In the genomic region with DNA sequence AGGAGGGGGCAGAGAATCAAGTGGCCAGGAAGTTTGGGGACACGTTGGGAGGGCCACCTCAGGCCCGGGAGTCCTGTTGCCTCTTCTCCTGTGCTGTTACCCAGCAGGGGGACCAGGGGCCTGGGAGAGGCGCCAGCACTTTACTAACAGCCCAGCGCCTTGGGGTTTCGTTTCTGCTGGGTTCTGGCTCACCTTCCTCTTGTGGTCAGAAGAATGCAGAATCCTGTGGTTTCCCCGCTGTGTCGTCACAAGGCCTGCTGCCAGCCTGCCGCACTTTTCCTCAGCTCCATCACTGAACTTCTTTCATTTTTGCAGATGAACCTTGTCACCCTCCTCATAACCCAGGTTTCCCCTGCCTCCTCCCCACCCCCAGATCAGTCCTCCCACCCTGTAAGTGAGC, we compare ENCODE assay signal across 9 cellular contexts.
DNase-seq lines count a peak whose midpoint lies in the region; FAIRE-seq and TF ChIP-seq lines count a peak whose summit lies in the region.
"Had no signal": no experiment of that assay in that cellular context is flagged by ENCODE, and none has a peak within 500 bp of the region (broad histone marks: within the 10 kb centered on the region; RNA-seq: fewer than 3 reads in every experiment).

No MANE protein-coding gene starts in this region.

- WGBS in thymus, result 1% methylated on average over 8 of the region's 8 CpGs

- no peaks in the 10 kb centered on the region for H3K27me3 Mint-ChIP-seq in neural crest cell (ENCODE audit: low read depth)

- H3K27me3 ChIP-seq in colonic mucosa (no peaks in the 10 kb centered on the region), thymus (ENCODE audit: control insufficient read depth, insufficient read depth) (no peaks in the 10 kb centered on the region)
- H3K27me3 ChIP-seq: suprapubic skin had no signal

- H3K4me3 Mint-ChIP-seq in neural crest cell, result no peak overlapping the region

- intact Hi-C loops in colonic mucosa (cut with DNase I), result no loop called here

- H3K36me3 ChIP-seq in colonic mucosa (no peaks in the 10 kb centered on the region), thymus (ENCODE audit: control insufficient read depth, insufficient read depth) (no peaks in the 10 kb centered on the region)
- H3K36me3 ChIP-seq: suprapubic skin had no signal

- peak overlapping the region; percentile 50 for H3K27ac Mint-ChIP-seq in neural crest cell (ENCODE audit: unreplicated experiment)

- TF ChIP-seq CTCF in GM20000 (IDR thresholded peaks at IDR 0.05; ENCODE audit: extremely low read depth, missing control alignments) (no peak), colonic mucosa (IDR thresholded peaks at IDR 0.05) (no peak), neural crest cell (conservative IDR thresholded peaks at IDR 0.05) (no peak)

- no peaks in the 10 kb centered on the region for H3K9me3 ChIP-seq in colonic mucosa
- no peaks in the 10 kb centered on the region for H3K9me3 ChIP-seq in thymus (ENCODE audit: control insufficient read depth)
- H3K9me3 ChIP-seq: suprapubic skin had no signal

- H3K4me3 ChIP-seq in colonic mucosa (no peak overlapping the region), thymus (ENCODE audit: low read length) (no peak overlapping the region)
- H3K4me3 ChIP-seq: suprapubic skin had no signal

- TF ChIP-seq EP300 in Ishikawa (IDR thresholded peaks at IDR 0.05; ENCODE audit: borderline replicate concordance), result no peak

- peaks cover 29% of the 10 kb centered on the region for H3K4me1 Mint-ChIP-seq in neural crest cell

- no peaks in the 10 kb centered on the region for H3K36me3 Mint-ChIP-seq in neural crest cell (ENCODE audit: low read depth)

- FAIRE-seq in frontal cortex (lab: Jason Lieb, UNC), result no peak

- H3K9ac ChIP-seq in colonic mucosa (ENCODE audit: low read depth in 2 of 2, low read length in 2 of 2), result peak overlapping the region; percentile 40 to 75

- no peaks in the 10 kb centered on the region for H3K9me3 Mint-ChIP-seq in neural crest cell

- H3K4me1 ChIP-seq in colonic mucosa (peaks cover 15% of the 10 kb centered on the region), thymus (ENCODE audit: control insufficient read depth, insufficient read depth, low read length) (peaks cover 7% of the 10 kb centered on the region)

- H3K27ac ChIP-seq in colonic mucosa, result peak overlapping the region; percentile 79
- H3K27ac ChIP-seq in thymus (ENCODE audit: low read depth), result peak overlapping the region; percentile 15
- H3K27ac ChIP-seq: suprapubic skin had no signal

- DNase-seq in CD1c-positive myeloid dendritic cell (ENCODE audit: extremely low spot score) (peak; percentile 93), GM20000 (ENCODE audit: low spot score) (peak; percentile 59), colonic mucosa (peak; percentile 74), neural crest cell (ENCODE audit: low read depth, low spot score) (no peak), frontal cortex (ENCODE audit: low spot score in 2 of 2) (no peak)
- DNase-seq in activated CD4-positive, alpha-beta T cell treated with anti-CD3 and anti-CD28 coated beads for 24 hours (ENCODE audit: low read depth in 2 of 2), result peak; percentile 19 to 62

- no peak for TF ChIP-seq RAD21 in Ishikawa (IDR thresholded peaks at IDR 0.05; ENCODE audit: low read depth)

TF ChIP-seq in Ishikawa, 13 proteins besides CTCF, POLR2A, EP300 and RAD21:
- TF ChIP-seq, protein P1, sequence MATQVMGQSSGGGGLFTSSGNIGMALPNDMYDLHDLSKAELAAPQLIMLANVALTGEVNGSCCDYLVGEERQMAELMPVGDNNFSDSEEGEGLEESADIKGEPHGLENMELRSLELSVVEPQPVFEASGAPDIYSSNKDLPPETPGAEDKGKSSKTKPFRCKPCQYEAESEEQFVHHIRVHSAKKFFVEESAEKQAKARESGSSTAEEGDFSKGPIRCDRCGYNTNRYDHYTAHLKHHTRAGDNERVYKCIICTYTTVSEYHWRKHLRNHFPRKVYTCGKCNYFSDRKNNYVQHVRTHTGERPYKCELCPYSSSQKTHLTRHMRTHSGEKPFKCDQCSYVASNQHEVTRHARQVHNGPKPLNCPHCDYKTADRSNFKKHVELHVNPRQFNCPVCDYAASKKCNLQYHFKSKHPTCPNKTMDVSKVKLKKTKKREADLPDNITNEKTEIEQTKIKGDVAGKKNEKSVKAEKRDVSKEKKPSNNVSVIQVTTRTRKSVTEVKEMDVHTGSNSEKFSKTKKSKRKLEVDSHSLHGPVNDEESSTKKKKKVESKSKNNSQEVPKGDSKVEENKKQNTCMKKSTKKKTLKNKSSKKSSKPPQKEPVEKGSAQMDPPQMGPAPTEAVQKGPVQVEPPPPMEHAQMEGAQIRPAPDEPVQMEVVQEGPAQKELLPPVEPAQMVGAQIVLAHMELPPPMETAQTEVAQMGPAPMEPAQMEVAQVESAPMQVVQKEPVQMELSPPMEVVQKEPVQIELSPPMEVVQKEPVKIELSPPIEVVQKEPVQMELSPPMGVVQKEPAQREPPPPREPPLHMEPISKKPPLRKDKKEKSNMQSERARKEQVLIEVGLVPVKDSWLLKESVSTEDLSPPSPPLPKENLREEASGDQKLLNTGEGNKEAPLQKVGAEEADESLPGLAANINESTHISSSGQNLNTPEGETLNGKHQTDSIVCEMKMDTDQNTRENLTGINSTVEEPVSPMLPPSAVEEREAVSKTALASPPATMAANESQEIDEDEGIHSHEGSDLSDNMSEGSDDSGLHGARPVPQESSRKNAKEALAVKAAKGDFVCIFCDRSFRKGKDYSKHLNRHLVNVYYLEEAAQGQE (IDR thresholded peaks at IDR 0.05; ENCODE audit: low read depth), result no peak
- TF ChIP-seq NFIC (IDR thresholded peaks at IDR 0.05) (peak; percentile 90), EGR1 (IDR thresholded peaks at IDR 0.05) (no peak), TEAD4 (IDR thresholded peaks at IDR 0.05) (peak; percentile 75), CEBPB (IDR thresholded peaks at IDR 0.05) (no peak), TAF1 (IDR thresholded peaks at IDR 0.05; ENCODE audit: low read depth) (no peak), TCF12 (IDR thresholded peaks at IDR 0.05; ENCODE audit: low read depth) (peak; percentile 44; the same call in 1 of the 2 replicates)
- TF ChIP-seq, protein P2, sequence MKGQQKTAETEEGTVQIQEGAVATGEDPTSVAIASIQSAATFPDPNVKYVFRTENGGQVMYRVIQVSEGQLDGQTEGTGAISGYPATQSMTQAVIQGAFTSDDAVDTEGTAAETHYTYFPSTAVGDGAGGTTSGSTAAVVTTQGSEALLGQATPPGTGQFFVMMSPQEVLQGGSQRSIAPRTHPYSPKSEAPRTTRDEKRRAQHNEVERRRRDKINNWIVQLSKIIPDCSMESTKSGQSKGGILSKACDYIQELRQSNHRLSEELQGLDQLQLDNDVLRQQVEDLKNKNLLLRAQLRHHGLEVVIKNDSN (IDR thresholded peaks at IDR 0.05), result 0 out of 2 replicates have a peak, but pooled peaks have one; percentile 12

Comparison
In these comparisons a context has a peak if more than half of its experiments do, and no peak if none do; other contexts are left out.
1. DNase-seq: peak in CD1c-positive myeloid dendritic cell (single experiment), GM20000 (single experiment), activated CD4-positive, alpha-beta T cell treated with anti-CD3 and anti-CD28 coated beads for 24 hours (2 of 2) and colonic mucosa (single experiment); none in neural crest cell (single experiment) and frontal cortex (0 of 2).